ENCODE assay signal across 19 cellular contexts in the genomic region with DNA sequence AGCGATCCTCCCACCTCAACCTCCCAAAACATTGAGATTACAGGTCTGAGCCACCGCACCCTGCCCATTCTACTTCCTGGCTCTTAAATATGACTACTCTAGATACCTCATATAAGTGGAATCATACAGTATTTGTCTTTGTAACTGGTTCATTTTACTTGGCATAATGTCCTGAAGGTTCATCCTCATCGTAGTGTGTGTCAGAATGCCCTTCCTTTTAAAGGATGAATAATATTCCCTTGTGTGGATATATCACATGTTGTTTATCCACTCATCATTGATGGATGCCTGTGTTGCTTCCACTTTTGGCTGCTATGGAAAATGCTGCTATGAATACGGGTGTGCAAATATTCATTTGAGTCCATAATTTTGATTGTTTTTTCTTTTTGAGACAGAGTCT. TPM values are rescaled to one million over a fixed set of nuclear protein-coding genes. Genes with fewer than 3 reads are reported as not detected.
A peak's percentile ranks its signal among the peaks of the same experiment; 100 is the strongest.
DNase-seq lines count a peak whose midpoint lies in the region; ATAC-seq and TF ChIP-seq lines count a peak whose summit lies in the region.
"Had no signal": no experiment of that assay in that cellular context is flagged by ENCODE, and none has a peak within 500 bp of the region (broad histone marks: within the 10 kb centered on the region; RNA-seq: fewer than 3 reads in every experiment).

No MANE protein-coding gene starts in this region.

- H4K91ac ChIP-seq in neuronal stem cell (ENCODE audit: low read depth, low read length, poor library complexity) = no peak overlapping the region

- H3K4me1 Mint-ChIP-seq in CD4-positive, alpha-beta T cell (ENCODE audit: low read depth) = no peaks in the 10 kb centered on the region

- H2AFZ ChIP-seq in neuronal stem cell (ENCODE audit: low read length) (no peak overlapping the region), smooth muscle cell (ENCODE audit: low read depth) (no peak overlapping the region)
- H2AFZ ChIP-seq: GM23248 had no signal

- H3K9me3 ChIP-seq in right atrium auricular region (no peaks in the 10 kb centered on the region), neuronal stem cell (replicated peaks in 1 of 2; ENCODE audit: control insufficient read depth in 2 of 2, insufficient read depth in 1 of 2, low read depth in 1 of 2, low read length in 2 of 2) (peaks cover 0 to 2% of the 10 kb centered on the region in 2 donors), smooth muscle cell (replicated peaks; ENCODE audit: low read depth) (no peaks in the 10 kb centered on the region)
- no peaks in the 10 kb centered on the region for H3K9me3 ChIP-seq in CD4-positive, alpha-beta T cell (ENCODE audit: control insufficient read depth, low read length)
- H3K9me3 ChIP-seq: Caco-2, HAP-1 had no signal

- H3K9ac ChIP-seq in neuronal stem cell (ENCODE audit: low read depth, low read length, poor library complexity) (no peak overlapping the region), smooth muscle cell (ENCODE audit: low read depth) (no peak overlapping the region)
- H3K9ac ChIP-seq: BLaER1 treated with 17β-estradiol and CSF1 and Interleukin-3, amounts not matched to agents 10 nM and 100 nM; GM23248 had no signal

- H3K79me2 ChIP-seq in smooth muscle cell (ENCODE audit: low read depth) = no peaks in the 10 kb centered on the region

- no peaks in the 10 kb centered on the region for H3K9me3 Mint-ChIP-seq in CD4-positive, alpha-beta T cell

- H3K4me3 Mint-ChIP-seq in CD4-positive, alpha-beta T cell = no peak overlapping the region

- no peak overlapping the region for H3K27ac Mint-ChIP-seq in CD4-positive, alpha-beta T cell

- ATAC-seq in left cardiac atrium = no peak
- no peak for ATAC-seq in CD4-positive, alpha-beta T cell (ENCODE audit: poor library complexity)
- no peak for ATAC-seq in HG02938 (IDR thresholded peaks at IDR 0.05; ENCODE audit: unreplicated experiment)
- ATAC-seq in GM19467 (IDR thresholded peaks at IDR 0.05; ENCODE audit: unreplicated experiment) = no peak

- DNase-seq in left cardiac atrium = peak; percentile 0
- DNase-seq in right atrium auricular region (ENCODE audit: low spot score) = no peak
- peak; percentile 50 for DNase-seq in fibroblast of mammary gland (ENCODE audit: low read depth)
- DNase-seq in neuronal stem cell (ENCODE audit: low spot score) = no peak
- no peak for DNase-seq in smooth muscle cell (lab: John Stamatoyannopoulos, UW; ENCODE audit: unreplicated experiment)
- DNase-seq in CD4-positive, alpha-beta T cell = no peak
- DNase-seq: 8988T, Caco-2, DMS153, DMS79 treated with DMSO at 0.1 percent for 48 hours, GF-D8, GM23248 had no signal

- H3K14ac ChIP-seq in neuronal stem cell (ENCODE audit: low read length) = peak overlapping the region; percentile 3

- H2AK5ac ChIP-seq in neuronal stem cell (ENCODE audit: low read depth, low read length) = no peak overlapping the region

- no peaks in the 10 kb centered on the region for H3K36me3 ChIP-seq in right atrium auricular region
- H3K36me3 ChIP-seq in neuronal stem cell (replicated peaks in 1 of 2; ENCODE audit: control insufficient read depth in 2 of 2, insufficient read depth in 2 of 2, low read length in 2 of 2) = no peaks in the 10 kb centered on the region
- H3K36me3 ChIP-seq in smooth muscle cell (ENCODE audit: low read depth) = no peaks in the 10 kb centered on the region
- H3K36me3 ChIP-seq: BLaER1 treated with 17β-estradiol and CSF1 and Interleukin-3, amounts not matched to agents 10 nM and 100 nM; HAP-1 had no signal

- intact Hi-C loops in left cardiac atrium (cut with DNase I) = no loop called here
- intact Hi-C loops in CD4-positive, alpha-beta T cell (cut with DNase I, micrococcal nuclease) = no loop called here

- no peaks in the 10 kb centered on the region for H4K20me1 ChIP-seq in smooth muscle cell (ENCODE audit: low read depth)

- H3K36me3 Mint-ChIP-seq in CD4-positive, alpha-beta T cell (ENCODE audit: low read depth) = no peaks in the 10 kb centered on the region

- H2BK5ac ChIP-seq in neuronal stem cell (ENCODE audit: low read length) = no peak overlapping the region

- no peak overlapping the region for H3K18ac ChIP-seq in neuronal stem cell (ENCODE audit: low read length)

- no peaks in the 10 kb centered on the region for H3K27me3 Mint-ChIP-seq in CD4-positive, alpha-beta T cell

- no peak overlapping the region for H3K4me3 ChIP-seq in right atrium auricular region
- no peak overlapping the region for H3K4me3 ChIP-seq in fibroblast of mammary gland (ENCODE audit: control insufficient read depth, low read depth, low read length)
- no peak overlapping the region for H3K4me3 ChIP-seq in neuronal stem cell (ENCODE audit: low read length in 2 of 2)
- no peak overlapping the region for H3K4me3 ChIP-seq in smooth muscle cell
- H3K4me3 ChIP-seq: BLaER1 treated with 17β-estradiol and CSF1 and Interleukin-3, amounts not matched to agents 10 nM and 100 nM; GM23248; HAP-1 had no signal

- no peak overlapping the region for H2BK15ac ChIP-seq in neuronal stem cell (ENCODE audit: low read length)

- peaks cover 3% of the 10 kb centered on the region for H3K79me1 ChIP-seq in neuronal stem cell (ENCODE audit: low read depth, low read length)

- H2BK120ac ChIP-seq in neuronal stem cell (ENCODE audit: low read depth, low read length) = no peak overlapping the region

- H3K27ac ChIP-seq in right atrium auricular region (no peak overlapping the region), neuronal stem cell (replicated peaks; ENCODE audit: low read length) (no peak overlapping the region), smooth muscle cell (ENCODE audit: low read depth) (no peak overlapping the region)
- H3K27ac ChIP-seq in CD4-positive, alpha-beta T cell (ENCODE audit: low read depth, low read length) = no peak overlapping the region
- H3K27ac ChIP-seq: BLaER1 treated with 17β-estradiol and CSF1 and Interleukin-3, amounts not matched to agents 10 nM and 100 nM; GM23248 had no signal

- H2BK12ac ChIP-seq in neuronal stem cell (ENCODE audit: low read length) = no peak overlapping the region

- POLR2A ChIA-PET in CD4-positive, alpha-beta T cell (lab: Charles Lee) = no interaction called here

- no peak overlapping the region for H3K4ac ChIP-seq in neuronal stem cell (ENCODE audit: low read length)

- peaks cover 0 to 7% of the 10 kb centered on the region in 2 donors for H3K4me1 ChIP-seq in right atrium auricular region
- H3K4me1 ChIP-seq in neuronal stem cell (ENCODE audit: control insufficient read depth in 2 of 2, insufficient read depth in 1 of 2, low read depth in 1 of 2, low read length in 2 of 2) = peaks cover 0 to 1% of the 10 kb centered on the region in 2 donors
- H3K4me1 ChIP-seq in smooth muscle cell (ENCODE audit: low read depth) = no peaks in the 10 kb centered on the region
- H3K4me1 ChIP-seq: Caco-2, HAP-1 had no signal

- CTCF ChIA-PET in CD4-positive, alpha-beta T cell (lab: Charles Lee) = no interaction called here

- no peaks in the 10 kb centered on the region for H3F3A ChIP-seq in smooth muscle cell (ENCODE audit: low read depth)

- no peak overlapping the region for H3K23ac ChIP-seq in neuronal stem cell (ENCODE audit: low read depth, low read length, poor library complexity)

- WGBS in neuronal stem cell (ENCODE audit: extremely low coverage in 2 of 2, insufficient read length in 2 of 2, insufficient replicate concordance in 1 of 2), 2 donors = no CpG with 5 or more reads among the region's 4 CpGs
- 93% methylated on average over 4 of the region's 4 CpGs for WGBS in smooth muscle cell (ENCODE audit: low lambda C conversion rate)

- H3K27me3 ChIP-seq in right atrium auricular region (no peaks in the 10 kb centered on the region), neuronal stem cell (ENCODE audit: control insufficient read depth in 3 of 3, insufficient read depth in 3 of 3, low read depth in 1 of 3, low read length in 3 of 3) (no peaks in the 10 kb centered on the region), smooth muscle cell (ENCODE audit: low read depth) (no peaks in the 10 kb centered on the region)
- H3K27me3 ChIP-seq in CD4-positive, alpha-beta T cell (ENCODE audit: control insufficient read depth, insufficient read depth, low read length) = no peaks in the 10 kb centered on the region
- H3K27me3 ChIP-seq: BLaER1 treated with 17β-estradiol and CSF1 and Interleukin-3, amounts not matched to agents 10 nM and 100 nM had no signal

- H3K4me2 ChIP-seq in neuronal stem cell (ENCODE audit: insufficient read depth, low read length, poor library complexity, severe bottlenecking) (no peak overlapping the region), smooth muscle cell (no peak overlapping the region)
- H3K4me2 ChIP-seq: BLaER1 treated with 17β-estradiol and CSF1 and Interleukin-3, amounts not matched to agents 10 nM and 100 nM had no signal

- TF ChIP-seq CTCF in right atrium auricular region (IDR thresholded peaks at IDR 0.05) (no peak), fibroblast of mammary gland (conservative IDR thresholded peaks at IDR 0.05; ENCODE audit: control insufficient read depth, insufficient read depth, low read depth, low read length) (no peak), smooth muscle cell (IDR thresholded peaks at IDR 0.05; ENCODE audit: borderline replicate concordance, insufficient read depth, poor library complexity, severe bottlenecking) (no peak)
- TF ChIP-seq CTCF in CD4-positive, alpha-beta T cell (IDR thresholded peaks at IDR 0.05) = no peak

- no peak overlapping the region for H4K8ac ChIP-seq in neuronal stem cell (ENCODE audit: low read depth, low read length)

RNA-seq across cellular contexts. Expression of gene CETP, which starts 5.7 kb away (rescaled TPM):
- total RNA-seq in left cardiac atrium (under 1 TPM; 0.16 to 0.65 TPM), right atrium auricular region (not detected), smooth muscle cell (not detected in 2 replicates)
- not detected for polyA plus RNA-seq in neuronal stem cell (2013, experiment 1 of 2)
- not detected for polyA plus RNA-seq in neuronal stem cell (2013, experiment 2 of 2)
- 0.22 TPM in 1 of 2 replicates, not detected in the other for polyA plus RNA-seq in smooth muscle cell
- total RNA-seq in CD4-positive, alpha-beta T cell = not detected
- total RNA-seq: A673, Caco-2, GM23248, H4, HT-29 had no signal
- polyA plus RNA-seq: GM23248 had no signal

RNA-seq across cellular contexts. Expression of gene HERPUD1, which starts 24.1 kb away (rescaled TPM):
- 100 to 1,000 TPM; 105 to 113 TPM for total RNA-seq in left cardiac atrium
- total RNA-seq in right atrium auricular region = 100 to 1,000 TPM in 1 of 2 donors, 10 to 100 TPM in 1; 76.4 to 140 TPM
- polyA plus RNA-seq in neuronal stem cell (2013, experiment 1 of 2) = 11.7 TPM
- polyA plus RNA-seq in neuronal stem cell (2013, experiment 2 of 2) = 12.1 TPM
- total RNA-seq in smooth muscle cell = 278 and 291 TPM in 2 replicates
- 222 and 253 TPM in 2 replicates for polyA plus RNA-seq in smooth muscle cell
- total RNA-seq in CD4-positive, alpha-beta T cell = 100 to 1,000 TPM; 217 to 227 TPM

RNA-seq across cellular contexts. Expression of gene NLRC5, which starts 33.3 kb away (rescaled TPM):
- total RNA-seq in left cardiac atrium = 10 to 100 TPM; 14.2 to 31.5 TPM
- total RNA-seq in right atrium auricular region = 1 to 10 TPM; 8.0 to 9.7 TPM
- 0.06 TPM for polyA plus RNA-seq in neuronal stem cell (2013, experiment 1 of 2)
- 0.39 TPM for polyA plus RNA-seq in neuronal stem cell (2013, experiment 2 of 2)
- 3.5 and 21.4 TPM in 2 replicates for total RNA-seq in smooth muscle cell
- polyA plus RNA-seq in smooth muscle cell = 4.2 and 5.8 TPM in 2 replicates
- total RNA-seq in CD4-positive, alpha-beta T cell = 100 to 1,000 TPM; 424 to 434 TPM

Comparison
In these comparisons a context has a peak if more than half of its experiments do, and no peak if none do; other contexts are left out.
1. DNase-seq: peak in left cardiac atrium (single experiment) and fibroblast of mammary gland (single experiment); none in right atrium auricular region (single experiment), neuronal stem cell (single experiment), smooth muscle cell (single experiment) and CD4-positive, alpha-beta T cell (0 of 10).
2. RNA of gene NLRC5, which starts 33.3 kb away (total RNA-seq): 424 to 434 TPM in CD4-positive, alpha-beta T cell; 14.2 to 31.5 TPM in left cardiac atrium, 3.5 to 21.4 TPM in smooth muscle cell and 8.0 to 9.7 TPM in right atrium auricular region; every median in the first group is over 10 times any median in the second.